Comparison of ENCODE assay signal across 16 cellular contexts in genomic region chr13:26247011-26247410, GRCh38.
"Had no signal": no experiment of that assay in that cellular context is flagged by ENCODE, and none has a peak within 500 bp of the region (broad histone marks: within the 10 kb centered on the region; RNA-seq: fewer than 3 reads in every experiment).

No MANE protein-coding gene starts in this region.

- H3K27me3 Mint-ChIP-seq: dendritic cell treated with granulocyte-macrophage colony-stimulating factor and Interleukin-4, amounts not matched to agents 40 ng/mL and 50 ng/mL, for 4 days; progenitor cell of endocrine pancreas had no signal

- H3K4me1 ChIP-seq: esophagus muscularis mucosa, heart right ventricle, tibial artery had no signal

- DNase-seq: activated CD4-positive, alpha-beta T cell treated with anti-CD3 and anti-CD28 coated beads, Interleukin-2, amount 50 U/mL, for 4 hours; activated T-cell treated with anti-CD3 and anti-CD28 coated beads for 4 hours; effector CD8-positive, alpha-beta T cell; heart right ventricle; immature natural killer cell; left ventricle myocardium superior; occipital lobe; stimulated activated naive CD8-positive, alpha-beta T cell treated with anti-CD3 and anti-CD28 coated beads, Interleukin-15, Interleukin-2, amounts not matched to agents 100 U/mL and 50 U/mL, for 24 hours; substantia nigra; tibial artery; WERI-Rb-1 had no signal

- H3K4me1 Mint-ChIP-seq: immature natural killer cell had no signal

- H3K27ac Mint-ChIP-seq: activated naive CD8-positive, alpha-beta T cell; activated T-helper 1 cell treated with anti-CD3 and anti-CD28 coated beads, Interleukin-12 subunit alpha, Interleukin-12 subunit beta, Interleukin-2, Interleukin-4 antibody, amounts not matched to agents 30 ng/mL and 10 ng/mL and 1 ng/mL, durations not matched to agents 14 hours and 24 hours and 36 hours; dendritic cell treated with granulocyte-macrophage colony-stimulating factor and Interleukin-4, amounts not matched to agents 40 ng/mL and 50 ng/mL, for 4 days; immature natural killer cell; progenitor cell of endocrine pancreas had no signal

- H3K27me3 ChIP-seq: esophagus muscularis mucosa, heart right ventricle, tibial artery had no signal

- H3K4me3 Mint-ChIP-seq: activated naive CD8-positive, alpha-beta T cell; activated T-helper 1 cell treated with anti-CD3 and anti-CD28 coated beads, Interleukin-12 subunit alpha, Interleukin-12 subunit beta, Interleukin-2, Interleukin-4 antibody, amounts not matched to agents 30 ng/mL and 10 ng/mL and 1 ng/mL, durations not matched to agents 14 hours and 24 hours and 36 hours; dendritic cell treated with granulocyte-macrophage colony-stimulating factor and Interleukin-4, amounts not matched to agents 40 ng/mL and 50 ng/mL, for 4 days; immature natural killer cell had no signal

- H3K27ac ChIP-seq: esophagus muscularis mucosa, heart right ventricle, tibial artery, WERI-Rb-1 had no signal

- H3K4me3 ChIP-seq: esophagus muscularis mucosa, heart right ventricle, tibial artery had no signal

- ATAC-seq: heart right ventricle; left ventricle myocardium superior; stimulated activated naive CD8-positive, alpha-beta T cell treated with anti-CD3 and anti-CD28 coated beads, Interleukin-15, Interleukin-2, amounts not matched to agents 100 U/mL and 50 U/mL, for 24 hours had no signal

- H3K9me3 Mint-ChIP-seq: dendritic cell treated with granulocyte-macrophage colony-stimulating factor and Interleukin-4, amounts not matched to agents 40 ng/mL and 50 ng/mL, for 4 days; immature natural killer cell had no signal

- H3K36me3 ChIP-seq: esophagus muscularis mucosa, heart right ventricle, tibial artery, WERI-Rb-1 had no signal
